11 cellular contexts compared by ENCODE assay signal in the genomic region with DNA sequence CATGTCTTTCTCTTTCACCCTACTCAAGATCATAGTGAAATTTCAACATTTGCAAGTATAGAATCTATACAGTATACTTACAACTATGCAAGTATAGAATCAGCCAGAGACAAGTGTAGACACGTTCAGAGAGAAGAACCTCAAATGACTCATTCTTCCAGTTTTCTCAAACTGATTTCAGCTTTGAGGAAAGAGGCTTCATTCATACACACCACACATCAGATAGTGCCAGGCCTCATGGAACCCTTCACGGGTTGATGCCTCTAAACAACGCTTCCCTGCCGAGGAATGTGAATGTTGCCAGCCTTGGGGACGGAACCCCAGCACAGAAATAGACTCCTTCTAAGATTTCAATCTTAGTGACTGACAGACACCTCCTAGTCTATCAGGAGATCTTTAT.
A peak's percentile ranks its signal among the peaks of the same experiment; 100 is the strongest.
DNase-seq lines count a peak whose midpoint lies in the region; ATAC-seq and TF ChIP-seq lines count a peak whose summit lies in the region.
"Had no signal": no experiment of that assay in that cellular context is flagged by ENCODE, and none has a peak within 500 bp of the region (broad histone marks: within the 10 kb centered on the region; RNA-seq: fewer than 3 reads in every experiment).

No MANE protein-coding gene starts in this region.

- H2AFZ ChIP-seq in IMR-90 (replicated peaks; ENCODE audit: low read length, poor library complexity) = no peak overlapping the region

- peaks cover 92% of the 10 kb centered on the region for H3K4me1 Mint-ChIP-seq in activated T-helper 2 cell treated with anti-CD3 and anti-CD28 coated beads, Interferon-gamma antibody, Interleukin-2, Interleukin-4, amounts not matched to agents 10 μg/mL and 5 μg/mL and 100 μg/mL, durations not matched to agents 14 hours and 24 hours and 36 hours (ENCODE audit: low read depth)
- peaks cover 54% of the 10 kb centered on the region for H3K4me1 Mint-ChIP-seq in mesothelial cell of epicardium

- no peaks in the 10 kb centered on the region for H3K9me3 ChIP-seq in IMR-90 (ENCODE audit: control insufficient read depth, insufficient read depth, low read length)
- H3K9me3 ChIP-seq: A549 had no signal

- H2BK20ac ChIP-seq in IMR-90 (ENCODE audit: low read depth, low read length) = peak overlapping the region; percentile 96

- TF ChIP-seq POLR2A in IMR-90 (IDR thresholded peaks at IDR 0.05; ENCODE audit: low read depth, low read length) = no peak

- no peak overlapping the region for H2AK9ac ChIP-seq in IMR-90 (replicated peaks; ENCODE audit: low read depth, low read length, poor library complexity)

- peaks cover 8% of the 10 kb centered on the region for H3K36me3 Mint-ChIP-seq in activated T-helper 2 cell treated with anti-CD3 and anti-CD28 coated beads, Interferon-gamma antibody, Interleukin-2, Interleukin-4, amounts not matched to agents 10 μg/mL and 5 μg/mL and 100 μg/mL, durations not matched to agents 14 hours and 24 hours and 36 hours (ENCODE audit: low read depth)
- no peaks in the 10 kb centered on the region for H3K36me3 Mint-ChIP-seq in mesothelial cell of epicardium

- ATAC-seq in IMR-90 (ENCODE audit: low read depth) = no peak
- no peak for ATAC-seq in GM21390 (IDR thresholded peaks at IDR 0.05; ENCODE audit: unreplicated experiment)
- ATAC-seq: A549 had no signal

- 80% methylated on average over 2 of the region's 5 CpGs; no CpG with 5 or more reads in 1 of the 2 experiments for WGBS in IMR-90 (ENCODE audit: extremely low coverage in 2 of 2, insufficient read length in 1 of 2), 2 experiments

- no peak overlapping the region for H3K9ac ChIP-seq in IMR-90 (ENCODE audit: low read depth, low read length)

- peak overlapping the region; percentile 82 for H2BK5ac ChIP-seq in IMR-90 (ENCODE audit: low read depth, low read length, poor library complexity, severe bottlenecking)

- POLR2A ChIA-PET in IMR-90 (lab: Charles Lee; ENCODE audit: unreplicated experiment) = no interaction called here

- H3K4me2 ChIP-seq in IMR-90 (ENCODE audit: low read depth, low read length) = no peak overlapping the region; the same call in 1 of the 2 replicates
- H3K4me2 ChIP-seq: A549 had no signal

- in situ Hi-C loops in IMR-90 (cut with MboI; ENCODE audit: low sequenced_read_pairs) = no loop called here

- H3K9me1 ChIP-seq in IMR-90 (ENCODE audit: insufficient read depth, low read length) = peaks cover 26% of the 10 kb centered on the region

- peak overlapping the region; percentile 96 for H3K18ac ChIP-seq in IMR-90 (ENCODE audit: low read depth, low read length)

- peak overlapping the region; percentile 71 for H3K27ac Mint-ChIP-seq in activated T-helper 2 cell treated with anti-CD3 and anti-CD28 coated beads, Interferon-gamma antibody, Interleukin-2, Interleukin-4, amounts not matched to agents 10 μg/mL and 5 μg/mL and 100 μg/mL, durations not matched to agents 14 hours and 24 hours and 36 hours
- H3K27ac Mint-ChIP-seq in mesothelial cell of epicardium = peak overlapping the region; percentile 51

- no TSS peak for BruUV-seq in IMR-90 (replicated peaks; lab: Mats Ljungman, UMichigan)

- H2BK120ac ChIP-seq in IMR-90 (ENCODE audit: low read depth, low read length) = peak overlapping the region; percentile 96

- peak overlapping the region; percentile 78 to 90; a peak in 3 of 4 replicates for H4K8ac ChIP-seq in IMR-90 (ENCODE audit: low read depth in 2 of 2, low read length in 2 of 2)

- CTCF ChIA-PET in IMR-90 (lab: Yijun Ruan, JAX) = no interaction called here

- H4K20me1 ChIP-seq in IMR-90 (ENCODE audit: insufficient read depth, low read length) = no peaks in the 10 kb centered on the region

- H4K5ac ChIP-seq in IMR-90 (ENCODE audit: low read depth, low read length) = peak overlapping the region; percentile 92

- H4K91ac ChIP-seq in IMR-90 (ENCODE audit: insufficient read depth, low read depth, low read length) = peak overlapping the region; percentile 67

- H3K4me3 Mint-ChIP-seq in activated T-helper 2 cell treated with anti-CD3 and anti-CD28 coated beads, Interferon-gamma antibody, Interleukin-2, Interleukin-4, amounts not matched to agents 10 μg/mL and 5 μg/mL and 100 μg/mL, durations not matched to agents 14 hours and 24 hours and 36 hours (ENCODE audit: low read depth) = no peak overlapping the region
- H3K4me3 Mint-ChIP-seq in mesothelial cell of epicardium = no peak overlapping the region
- H3K4me3 Mint-ChIP-seq: neural crest cell had no signal

- H3K4me3 ChIP-seq in IMR-90 (ENCODE audit: insufficient read depth, low read depth, low read length) = no peak overlapping the region
- H3K4me3 ChIP-seq: A549 had no signal

- peak overlapping the region; percentile 97; the same call in 1 of the 2 replicates for H2AK5ac ChIP-seq in IMR-90 (ENCODE audit: low read depth, low read length)

- peaks cover 33% of the 10 kb centered on the region for H3K4me1 ChIP-seq in IMR-90 (ENCODE audit: control insufficient read depth, insufficient read depth, low read length)

- no peaks in the 10 kb centered on the region for H3K36me3 ChIP-seq in IMR-90 (ENCODE audit: control insufficient read depth, insufficient read depth, low read length)

- 0 out of 2 replicates have a peak overlapping the region, but pooled peaks have one; percentile 25 for H3K56ac ChIP-seq in IMR-90 (ENCODE audit: extremely low read depth, insufficient read depth, low read length)

- intact Hi-C loops in IMR-90 (cut with micrococcal nuclease) = no loop called here
- intact Hi-C loops in activated T-helper 2 cell treated with anti-CD3 and anti-CD28 coated beads, Interferon-gamma antibody, Interleukin-2, Interleukin-4, amounts not matched to agents 10 μg/mL and 5 μg/mL and 100 μg/mL, durations not matched to agents 14 hours and 24 hours and 36 hours (cut with micrococcal nuclease) = loop anchor here (5.0 kb wide), 1 partner anchor 91 kb away; no protein-coding TSS in a partner anchor

- no peaks in the 10 kb centered on the region for H3K27me3 ChIP-seq in IMR-90 (ENCODE audit: control insufficient read depth, insufficient read depth, low read length)

- peak overlapping the region; percentile 65; the same call in 1 of the 2 replicates for H3K23ac ChIP-seq in IMR-90 (ENCODE audit: low read depth, low read length)

- TF ChIP-seq CTCF in IMR-90 (conservative IDR thresholded peaks at IDR 0.05; ENCODE audit: low read depth, low read length) (no peak), mesothelial cell of epicardium (IDR thresholded peaks at IDR 0.05; ENCODE audit: unreplicated experiment) (no peak)

- H3K4ac ChIP-seq in IMR-90 (ENCODE audit: low read depth, low read length) = peak overlapping the region; percentile 92

- H2BK15ac ChIP-seq in IMR-90 (ENCODE audit: low read depth, low read length) = peak overlapping the region; percentile 91; the same call in 2 of the 3 replicates

- H3K27ac ChIP-seq in IMR-90 (ENCODE audit: insufficient read depth, low read length) = no peak overlapping the region; the same call in 1 of the 2 replicates

- H3K27me3 Mint-ChIP-seq in activated T-helper 2 cell treated with anti-CD3 and anti-CD28 coated beads, Interferon-gamma antibody, Interleukin-2, Interleukin-4, amounts not matched to agents 10 μg/mL and 5 μg/mL and 100 μg/mL, durations not matched to agents 14 hours and 24 hours and 36 hours (ENCODE audit: low read depth) = no peaks in the 10 kb centered on the region
- H3K27me3 Mint-ChIP-seq in mesothelial cell of epicardium (ENCODE audit: low read depth) = no peaks in the 10 kb centered on the region

- peak overlapping the region; percentile 74 for H3K14ac ChIP-seq in IMR-90 (replicated peaks; ENCODE audit: low read depth, low read length)

- H3K9me3 Mint-ChIP-seq in activated T-helper 2 cell treated with anti-CD3 and anti-CD28 coated beads, Interferon-gamma antibody, Interleukin-2, Interleukin-4, amounts not matched to agents 10 μg/mL and 5 μg/mL and 100 μg/mL, durations not matched to agents 14 hours and 24 hours and 36 hours = peaks cover 3% of the 10 kb centered on the region
- no peaks in the 10 kb centered on the region for H3K9me3 Mint-ChIP-seq in mesothelial cell of epicardium
- H3K9me3 Mint-ChIP-seq: neural crest cell had no signal

- TF ChIP-seq RAD21 in IMR-90 (IDR thresholded peaks at IDR 0.05; ENCODE audit: low read length) = no peak

- peaks cover 31 to 71% of the 10 kb centered on the region in 2 experiments for H3K79me1 ChIP-seq in IMR-90 (ENCODE audit: low read depth in 1 of 2, low read length in 2 of 2)

- DNase-seq in SKM-1 (lab: John Stamatoyannopoulos, UW; ENCODE audit: unreplicated experiment) = peak; percentile 26
- DNase-seq in SKM-1 treated with dmso at 0.1 percent for 144 hours (lab: John Stamatoyannopoulos, UW; ENCODE audit: unreplicated experiment) = no peak
- peak; percentile 46 for DNase-seq in IMR-90
- no peak for DNase-seq in activated T-helper 2 cell treated with anti-CD3 and anti-CD28 coated beads, Interferon-gamma antibody, Interleukin-2, Interleukin-4, amounts not matched to agents 10 μg/mL and 5 μg/mL and 100 μg/mL, durations not matched to agents 14 hours and 24 hours and 36 hours (ENCODE audit: low spot score)
- no peak for DNase-seq in mesothelial cell of epicardium (ENCODE audit: low spot score in 2 of 2, unreplicated experiment in 2 of 2)
- no peak for DNase-seq in NCI-H128 (lab: John Stamatoyannopoulos, UW; ENCODE audit: unreplicated experiment)
- no peak for DNase-seq in stimulated activated CD4-positive, alpha-beta T cell treated with anti-CD3 and anti-CD28 coated beads, Interleukin-4, amount 100 ng/mL, for 24 hours
- DNase-seq: NCI-H510A treated with DMSO at 0.1 percent for 48 hours had no signal

- dilution Hi-C loops in IMR-90 (cut with HindIII; ENCODE audit: low sequenced_read_pairs, unreplicated experiment) = no loop called here

TF ChIP-seq in IMR-90, 13 proteins besides CTCF, POLR2A, EP300 and RAD21:
- no peak for TF ChIP-seq CEBPB (IDR thresholded peaks at IDR 0.05; ENCODE audit: low read depth, low read length)
- no peak for TF ChIP-seq MAZ (IDR thresholded peaks at IDR 0.05; ENCODE audit: borderline replicate concordance, low read depth, low read length)
- TF ChIP-seq MAFK (IDR thresholded peaks at IDR 0.05; ENCODE audit: low read depth, low read length) = no peak
- TF ChIP-seq MXI1 (IDR thresholded peaks at IDR 0.05; ENCODE audit: borderline replicate concordance, low read depth, low read length) = no peak
- TF ChIP-seq, protein P1, sequence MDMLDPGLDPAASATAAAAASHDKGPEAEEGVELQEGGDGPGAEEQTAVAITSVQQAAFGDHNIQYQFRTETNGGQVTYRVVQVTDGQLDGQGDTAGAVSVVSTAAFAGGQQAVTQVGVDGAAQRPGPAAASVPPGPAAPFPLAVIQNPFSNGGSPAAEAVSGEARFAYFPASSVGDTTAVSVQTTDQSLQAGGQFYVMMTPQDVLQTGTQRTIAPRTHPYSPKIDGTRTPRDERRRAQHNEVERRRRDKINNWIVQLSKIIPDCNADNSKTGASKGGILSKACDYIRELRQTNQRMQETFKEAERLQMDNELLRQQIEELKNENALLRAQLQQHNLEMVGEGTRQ (IDR thresholded peaks at IDR 0.05; ENCODE audit: low read depth, low read length) = no peak
- no peak for TF ChIP-seq NFE2L2 (IDR thresholded peaks at IDR 0.05; ENCODE audit: low read depth, low read length)
- no peak for TF ChIP-seq RFX5 (IDR thresholded peaks at IDR 0.05; ENCODE audit: low read depth, low read length)
- no peak for TF ChIP-seq FOS (IDR thresholded peaks at IDR 0.05; ENCODE audit: low read depth, low read length)
- TF ChIP-seq BHLHE40 (IDR thresholded peaks at IDR 0.05; ENCODE audit: low read depth, low read length) = no peak

Comparison
In these comparisons a context has a peak if more than half of its experiments do, and no peak if none do; other contexts are left out.
1. DNase-seq: peak in SKM-1 (single experiment) and IMR-90 (single experiment); none in SKM-1 treated with dmso at 0.1 percent for 144 hours (single experiment), activated T-helper 2 cell treated with anti-CD3 and anti-CD28 coated beads, Interferon-gamma antibody, Interleukin-2, Interleukin-4, amounts not matched to agents 10 μg/mL and 5 μg/mL and 100 μg/mL, durations not matched to agents 14 hours and 24 hours and 36 hours (single experiment), mesothelial cell of epicardium (0 of 2), NCI-H128 (single experiment) and stimulated activated CD4-positive, alpha-beta T cell treated with anti-CD3 and anti-CD28 coated beads, Interleukin-4, amount 100 ng/mL, for 24 hours (single experiment).